1 cellular context compared by ENCODE assay signal in genomic region chr15:80942746-80943565, GRCh38.
TF ChIP-seq lines count a peak whose summit lies in the region.

No MANE protein-coding gene starts in this region.

TF ChIP-seq in HEK293, 187 proteins besides CTCF, POLR2A, EP300 and RAD21 (continued from another document):
- TF ChIP-seq REST (tag by site-specific recombination; IDR thresholded peaks at IDR 0.05) (no peak), ZNF391 (tag by site-specific recombination; IDR thresholded peaks at IDR 0.05; ENCODE audit: borderline replicate concordance, low read depth) (no peak), ZNF785 (tag by site-specific recombination; IDR thresholded peaks at IDR 0.05) (no peak)
